In the genomic region with DNA sequence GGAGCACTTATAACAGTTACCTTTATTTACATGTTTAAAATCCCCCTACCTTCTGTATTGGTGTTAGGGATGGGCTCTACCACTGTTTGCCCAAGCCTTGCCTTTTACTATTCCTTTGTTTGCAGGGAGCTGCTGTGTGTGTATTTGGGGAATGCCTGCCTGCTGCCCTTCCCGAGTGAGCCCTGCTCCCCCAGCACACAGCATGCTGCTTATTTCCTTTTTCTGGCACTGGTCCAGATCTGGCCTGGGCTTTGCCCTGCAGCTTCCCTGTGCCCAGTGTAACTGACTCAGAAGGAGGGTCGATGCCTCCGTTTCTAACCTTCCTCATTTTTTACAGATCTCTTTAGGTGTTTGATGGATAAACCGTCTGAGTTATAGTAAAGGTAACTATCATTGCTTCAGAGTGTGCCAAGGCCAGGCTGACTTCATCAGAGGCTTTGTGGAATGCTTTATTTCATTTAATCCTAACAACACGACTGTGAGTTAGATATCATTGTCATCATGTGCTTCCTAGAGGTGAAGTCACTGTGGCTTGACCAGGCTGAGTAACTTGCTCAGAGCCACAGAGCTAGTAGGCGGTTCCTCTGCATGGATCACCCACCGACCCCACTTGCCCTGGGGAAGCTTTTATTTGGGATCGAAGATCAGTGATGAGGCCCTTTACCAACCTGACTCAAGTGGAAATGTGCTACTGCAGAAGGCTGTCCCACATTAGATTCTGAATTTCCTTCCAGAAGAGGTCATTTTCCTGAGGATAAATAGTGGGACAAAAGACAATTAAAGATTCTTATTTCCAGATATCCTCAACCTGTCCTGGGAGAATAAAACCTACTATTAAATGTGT, we compare ENCODE assay signal across 10 cellular contexts.
DNase-seq lines count a peak whose midpoint lies in the region; ATAC-seq and TF ChIP-seq lines count a peak whose summit lies in the region.
"Had no signal": no experiment of that assay in that cellular context is flagged by ENCODE, and none has a peak within 500 bp of the region (broad histone marks: within the 10 kb centered on the region; RNA-seq: fewer than 3 reads in every experiment).

No MANE protein-coding gene starts in this region.

- H3K36me3 ChIP-seq in Caco-2 (ENCODE audit: control insufficient read depth, insufficient read depth, low read length), result no peaks in the 10 kb centered on the region

- H3K27me3 ChIP-seq in Caco-2 (replicated peaks; ENCODE audit: control insufficient read depth, insufficient read depth, low read length), result no peaks in the 10 kb centered on the region

- TF ChIP-seq CTCF in Caco-2 (IDR thresholded peaks at IDR 0.05; ENCODE audit: insufficient read depth in 1 of 2, low read depth in 1 of 2, low read length in 1 of 2, severe bottlenecking in 1 of 2, unreplicated experiment in 1 of 2) (no peak), astrocyte of the spinal cord (IDR thresholded peaks at IDR 0.05; ENCODE audit: low read depth, low read length) (no peak), RWPE1 (conservative IDR thresholded peaks at IDR 0.05; ENCODE audit: low read depth) (no peak)

- H3K4me3 ChIP-seq in Caco-2 (ENCODE audit: low read depth, low read length) (no peak overlapping the region), astrocyte of the spinal cord (ENCODE audit: low read depth, low read length) (no peak overlapping the region)

- CTCF ChIA-PET in Caco-2 (lab: Charles Lee), result no interaction called here
- CTCF ChIA-PET in RWPE1 (lab: Yijun Ruan, JAX), result interaction anchor here (0.6 kb wide), 1 partner anchor 9 kb away, joined by 4 read pairs; no protein-coding TSS in a partner anchor

- H3K36me3 Mint-ChIP-seq in Caco-2 (ENCODE audit: insufficient read depth, unreplicated experiment), result peaks cover 6% of the 10 kb centered on the region

- no peak for DNase-seq in Caco-2
- peak; percentile 89 for DNase-seq in NCI-H2081 (lab: John Stamatoyannopoulos, UW)
- DNase-seq in astrocyte of the spinal cord (ENCODE audit: low read depth, low spot score), result peak; percentile 33
- peak in 1 of 2 donors; percentile 29 for DNase-seq in left colon
- no peak for DNase-seq in activated CD8-positive, alpha-beta memory T cell treated with anti-CD3 and anti-CD28 coated beads, Interleukin-2, amount 50 U/mL, for 48 hours
- no peak for DNase-seq in activated T-cell treated with anti-CD3 and anti-CD28 coated beads, Interleukin-2, amount 50 U/mL, for 48 hours
- DNase-seq in RWPE1 (ENCODE audit: low spot score), result no peak
- DNase-seq: activated CD8-positive, alpha-beta memory T cell treated with anti-CD3 and anti-CD28 coated beads for 24 hours had no signal

- no peak overlapping the region for H3K27ac ChIP-seq in RWPE1

- no TSS peak for BruUV-seq in Caco-2 (replicated peaks; lab: Mats Ljungman, UMichigan)

- in situ Hi-C loops in astrocyte of the spinal cord (cut with HindIII; ENCODE audit: low sequenced_read_pairs), result no loop called here

- intact Hi-C loops in Caco-2 (cut with micrococcal nuclease; ENCODE audit: unreplicated experiment) (no loop called here), left colon (cut with DNase I, micrococcal nuclease) (no loop called here)

- H3K9me3 Mint-ChIP-seq in Caco-2 (ENCODE audit: unreplicated experiment), result no peaks in the 10 kb centered on the region
- H3K9me3 Mint-ChIP-seq: stimulated activated naive CD8-positive, alpha-beta T cell treated with anti-CD3 and anti-CD28 coated beads, Interleukin-15, Interleukin-2, amounts not matched to agents 100 ng/mL and 50 ng/mL, for 24 hours had no signal

- H3K4me1 Mint-ChIP-seq in Caco-2 (ENCODE audit: low read depth, unreplicated experiment), result peaks cover 29% of the 10 kb centered on the region

- ATAC-seq in left colon (peak; percentile 82), GM18858 (IDR thresholded peaks at IDR 0.05; ENCODE audit: unreplicated experiment) (no peak)

- peak overlapping the region; percentile 38 for H3K27ac Mint-ChIP-seq in Caco-2 (ENCODE audit: unreplicated experiment)
- H3K27ac Mint-ChIP-seq: stimulated activated naive CD8-positive, alpha-beta T cell treated with anti-CD3 and anti-CD28 coated beads, Interleukin-15, Interleukin-2, amounts not matched to agents 100 ng/mL and 50 ng/mL, for 24 hours had no signal

- H3K4me3 Mint-ChIP-seq in Caco-2 (ENCODE audit: unreplicated experiment), result no peak overlapping the region
- H3K4me3 Mint-ChIP-seq: stimulated activated naive CD8-positive, alpha-beta T cell treated with anti-CD3 and anti-CD28 coated beads, Interleukin-15, Interleukin-2, amounts not matched to agents 100 ng/mL and 50 ng/mL, for 24 hours had no signal

- H3K9me3 ChIP-seq in Caco-2, result no peaks in the 10 kb centered on the region

- POLR2A ChIA-PET in Caco-2 (lab: Charles Lee) (no interaction called here), RWPE1 (lab: Yijun Ruan, JAX; ENCODE audit: low non-redundant PET) (no interaction called here)

- H3K4me1 ChIP-seq in Caco-2, result peaks cover 22% of the 10 kb centered on the region

- no peaks in the 10 kb centered on the region for H3K27me3 Mint-ChIP-seq in Caco-2 (ENCODE audit: insufficient read depth, unreplicated experiment)
- H3K27me3 Mint-ChIP-seq: stimulated activated naive CD8-positive, alpha-beta T cell treated with anti-CD3 and anti-CD28 coated beads, Interleukin-15, Interleukin-2, amounts not matched to agents 100 ng/mL and 50 ng/mL, for 24 hours had no signal

Comparison
In these comparisons a context has a peak if more than half of its experiments do, and no peak if none do; other contexts are left out.
1. DNase-seq: peak in NCI-H2081 (2 of 2) and astrocyte of the spinal cord (single experiment); none in Caco-2 (0 of 2), activated CD8-positive, alpha-beta memory T cell treated with anti-CD3 and anti-CD28 coated beads, Interleukin-2, amount 50 U/mL, for 48 hours (single experiment), activated T-cell treated with anti-CD3 and anti-CD28 coated beads, Interleukin-2, amount 50 U/mL, for 48 hours (0 of 2) and RWPE1 (single experiment).